8 cellular contexts compared by ENCODE assay signal in the genomic region with DNA sequence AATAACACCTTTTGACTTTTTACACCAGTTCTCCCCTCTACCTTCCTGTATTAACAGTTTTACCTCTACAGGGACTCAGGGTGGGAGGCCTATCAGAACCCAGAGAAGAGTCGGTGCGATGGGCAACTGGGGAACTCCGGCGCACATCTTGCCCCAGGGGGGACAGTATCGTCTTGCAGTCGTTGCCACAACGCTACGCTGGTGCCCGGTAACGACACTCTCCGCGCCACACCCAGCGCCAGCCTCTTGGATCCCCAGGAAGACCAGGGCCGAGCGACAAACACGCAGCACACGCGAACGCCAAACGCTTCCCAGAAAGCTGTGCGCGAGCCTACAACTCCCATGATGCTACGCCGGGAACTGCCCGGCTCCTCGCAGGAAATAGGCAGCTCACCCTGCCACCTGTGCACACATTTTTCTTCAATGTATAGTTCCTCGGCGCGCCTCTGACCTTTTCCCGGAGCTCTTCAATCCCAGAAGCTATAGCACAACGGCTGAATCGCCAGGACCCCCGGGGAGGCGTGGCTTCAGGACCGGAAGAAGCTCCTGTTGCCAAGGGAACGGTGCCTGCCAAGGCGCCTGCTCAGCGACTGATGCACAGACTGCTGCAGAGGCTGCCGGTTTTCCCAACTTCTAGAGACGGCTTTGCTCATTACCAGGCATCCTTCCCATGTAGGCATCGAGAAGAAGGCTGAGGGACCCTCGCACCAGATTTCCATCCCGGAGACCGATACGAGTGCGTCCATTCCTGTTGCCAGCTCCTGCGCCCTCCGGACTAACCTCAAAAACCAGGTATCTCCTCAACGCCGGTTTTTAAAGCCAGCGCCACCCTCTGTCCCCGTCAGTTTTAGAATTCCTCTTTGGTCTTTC. TPM values are rescaled to one million over a fixed set of nuclear protein-coding genes. Genes with fewer than 3 reads are reported as not detected.
DNase-seq lines count a peak whose midpoint lies in the region; ATAC-seq and TF ChIP-seq lines count a peak whose summit lies in the region.

A gene with protein sequence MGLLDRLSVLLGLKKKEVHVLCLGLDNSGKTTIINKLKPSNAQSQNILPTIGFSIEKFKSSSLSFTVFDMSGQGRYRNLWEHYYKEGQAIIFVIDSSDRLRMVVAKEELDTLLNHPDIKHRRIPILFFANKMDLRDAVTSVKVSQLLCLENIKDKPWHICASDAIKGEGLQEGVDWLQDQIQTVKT (plus strand): TSS at position 573 of the 870 bp plus-strand sequence. CDS start 3,350 bp downstream, outside the sequence.

- H3K9me3 ChIP-seq in ascending aorta (no peaks in the 10 kb centered on the region), vagina (no peaks in the 10 kb centered on the region)

- DNase-seq in NCI-H1694 (lab: John Stamatoyannopoulos, UW) (peak; percentile 89), T-helper 2 cell (peak; percentile 33 to 83 (median 51)), ascending aorta (ENCODE audit: low spot score in 2 of 2) (peak; percentile 22 to 88), hepatic stellate cell (ENCODE audit: low spot score) (peak; percentile 79), putamen (ENCODE audit: low spot score) (peak; percentile 90), vagina (ENCODE audit: extremely low spot score in 2 of 2) (peak in 1 of 2 donors; percentile 91)

- TF ChIP-seq POLR2A in vagina (IDR thresholded peaks at IDR 0.05): no peak

- H3K4me1 ChIP-seq in ascending aorta: peaks cover 0 to 5% of the 10 kb centered on the region in 2 donors
- H3K4me1 ChIP-seq in vagina: peaks cover 15% of the 10 kb centered on the region

- intact Hi-C loops in ascending aorta (cut with DNase I) (loop anchor here (2.0 to 10.0 kb wide), 2 partner anchors 58 to 760 kb away; a partner anchor contains a TSS), vagina (cut with DNase I) (no loop called here)

- TF ChIP-seq CTCF in ascending aorta (IDR thresholded peaks at IDR 0.05): no peak
- no peak for TF ChIP-seq CTCF in vagina (IDR thresholded peaks at IDR 0.05)

- peaks cover 0 to under 1% of the 10 kb centered on the region in 2 donors for H3K36me3 ChIP-seq in ascending aorta
- peaks cover 0 to 5% of the 10 kb centered on the region in 2 donors for H3K36me3 ChIP-seq in vagina

- H3K27me3 ChIP-seq in ascending aorta (no peaks in the 10 kb centered on the region), vagina (no peaks in the 10 kb centered on the region)

- H3K4me3 ChIP-seq in ascending aorta: peak within 1 kb of the TSS; percentile 72 to 86
- H3K4me3 ChIP-seq in vagina: peak within 1 kb of the TSS; percentile 57 to 71

- ATAC-seq in GM18502 (IDR thresholded peaks at IDR 0.05; ENCODE audit: poor library complexity, unreplicated experiment) (peak; percentile 96), HG02938 (IDR thresholded peaks at IDR 0.05; ENCODE audit: unreplicated experiment) (peak; percentile 94)

- H3K27ac ChIP-seq in ascending aorta (peak within 1 kb of the TSS; percentile 51 to 70), vagina (peak within 1 kb of the TSS; percentile 74)

RNA-seq across cellular contexts. Expression of the gene that starts here (rescaled TPM):
- total RNA-seq in ascending aorta (18.5 TPM), vagina (15.7 TPM)
